20 cellular contexts compared by ENCODE assay signal in the genomic region with DNA sequence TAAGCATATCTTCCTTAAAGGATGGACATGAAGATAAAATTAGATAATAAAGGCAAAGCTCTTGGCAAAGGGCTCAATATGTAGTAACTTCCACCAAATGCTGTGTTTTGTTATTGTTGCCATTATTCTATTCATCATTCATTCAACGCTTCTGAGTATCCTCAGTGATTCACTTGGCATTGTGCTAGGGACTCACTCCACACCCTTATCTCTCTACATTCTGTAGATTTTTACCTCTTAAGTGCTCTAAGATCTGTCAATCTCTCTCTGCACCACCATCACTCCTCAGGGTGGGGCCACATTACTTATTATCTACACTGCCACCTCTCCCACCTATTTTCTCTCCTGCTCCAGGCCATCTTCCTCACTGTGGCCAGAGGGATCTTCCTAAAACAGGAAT. TPM values are rescaled to one million over a fixed set of nuclear protein-coding genes. Genes with fewer than 3 reads are reported as not detected.
A peak's percentile ranks its signal among the peaks of the same experiment; 100 is the strongest.
DNase-seq lines count a peak whose midpoint lies in the region; ATAC-seq, FAIRE-seq and TF ChIP-seq lines count a peak whose summit lies in the region.
"Had no signal": no experiment of that assay in that cellular context is flagged by ENCODE, and none has a peak within 500 bp of the region (broad histone marks: within the 10 kb centered on the region; RNA-seq: fewer than 3 reads in every experiment).

No MANE protein-coding gene starts in this region.

- H3K27me3 Mint-ChIP-seq in HFFc6 (ENCODE audit: insufficient read depth) (no peaks in the 10 kb centered on the region; the same call in none of the 2 replicates), Calu3 (ENCODE audit: unreplicated experiment) (peaks cover 41% of the 10 kb centered on the region)
- no peaks in the 10 kb centered on the region for H3K27me3 Mint-ChIP-seq in stimulated activated naive B cell treated with anti-CD40 and anti-IgM and Interleukin-4, amounts not matched to agents 10 μg/mL and 1 μg/mL and 100 μg/mL, for 72 hours

- no peak for TF ChIP-seq EP300 in H1 (IDR thresholded peaks at IDR 0.05; ENCODE audit: borderline replicate concordance in 1 of 2, low read depth in 2 of 2, low read length in 2 of 2)

- H2BK120ac ChIP-seq in H1 (replicated peaks; ENCODE audit: low read depth, low read length) = peak overlapping the region; percentile 16

- peaks cover 10% of the 10 kb centered on the region for H3K9me3 ChIP-seq in HUES48 (ENCODE audit: control insufficient read depth, insufficient read depth, low read length)
- peaks cover 0 to 8% of the 10 kb centered on the region in 2 experiments; a peak in 2 of 4 replicates for H3K9me3 ChIP-seq in H1 (ENCODE audit: insufficient read depth in 2 of 2, low read depth in 1 of 2, low read length in 1 of 2)
- H3K9me3 ChIP-seq in iPS-20b (ENCODE audit: insufficient read depth, low read depth, low read length) = peaks cover 9% of the 10 kb centered on the region; the same call in 1 of the 2 replicates
- H3K9me3 ChIP-seq: A549, BE2C had no signal

- no peak overlapping the region for H2AFZ ChIP-seq in H1 (ENCODE audit: low read length)

- DNase-seq in H1 (ENCODE audit: low read depth in 1 of 2, low spot score in 2 of 2) = no peak
- no peak for DNase-seq in NCI-H748 (lab: John Stamatoyannopoulos, UW; ENCODE audit: unreplicated experiment)
- DNase-seq in HFFc6 = no peak
- DNase-seq in stimulated activated naive B cell treated with anti-CD40 and anti-IgM and Interleukin-4, amounts not matched to agents 10 μg/mL and 1 μg/mL and 100 μg/mL, for 72 hours = no peak
- no peak for DNase-seq in Calu3
- DNase-seq: BE2C, DMS 273 treated with DMSO at 0.1 percent for 48 hours, DND-41, KG1, NCI-H1092, NCI-H1436, NCI-H187 treated with DMSO at 0.1 percent for 48 hours, NCI-H2107, NCI-H748 treated with DMSO at 0.1 percent for 48 hours had no signal

- 83% methylated on average over 1 of the region's 1 CpG; no CpG with 5 or more reads in 1 of the 2 experiments for WGBS in H1 (ENCODE audit: extremely low coverage in 1 of 2, insufficient coverage in 1 of 2, insufficient read length in 1 of 2, insufficient replicate concordance in 2 of 2, low coverage in 1 of 2, low lambda C conversion rate in 2 of 2, missing lambda C conversion rate in 1 of 2), 2 experiments

- H3K23me2 ChIP-seq in H1 (ENCODE audit: low read depth, low read length) = no peaks in the 10 kb centered on the region

- no peaks in the 10 kb centered on the region for H3K4me1 Mint-ChIP-seq in HFFc6 (ENCODE audit: low read depth)
- H3K4me1 Mint-ChIP-seq in stimulated activated naive B cell treated with anti-CD40 and anti-IgM and Interleukin-4, amounts not matched to agents 10 μg/mL and 1 μg/mL and 100 μg/mL, for 72 hours = no peaks in the 10 kb centered on the region
- H3K4me1 Mint-ChIP-seq in Calu3 (ENCODE audit: low read depth, unreplicated experiment) = no peaks in the 10 kb centered on the region

- H3K27ac Mint-ChIP-seq in HFFc6 = no peak overlapping the region
- no peak overlapping the region for H3K27ac Mint-ChIP-seq in stimulated activated naive B cell treated with anti-CD40 and anti-IgM and Interleukin-4, amounts not matched to agents 10 μg/mL and 1 μg/mL and 100 μg/mL, for 72 hours
- H3K27ac Mint-ChIP-seq in Calu3 (ENCODE audit: unreplicated experiment) = no peak overlapping the region

- H4K5ac ChIP-seq in H1 (ENCODE audit: insufficient read length, low read depth, low read length) = no peak overlapping the region

- peak overlapping the region; percentile 81 for H3K27ac ChIP-seq in HUES48 (ENCODE audit: low read depth, low read length)
- H3K27ac ChIP-seq in H1 (ENCODE audit: low read depth, low read length) = peak overlapping the region; percentile 55; the same call in 1 of the 2 replicates
- H3K27ac ChIP-seq in iPS-20b (ENCODE audit: low read length) = peak overlapping the region; percentile 5
- H3K27ac ChIP-seq: A549 had no signal

- H3K79me1 ChIP-seq in H1 (ENCODE audit: low read depth, low read length) = no peaks in the 10 kb centered on the region; the same call in 1 of the 2 replicates

- no peak overlapping the region for H4K8ac ChIP-seq in H1 (ENCODE audit: extremely low read depth, insufficient read depth, low read length)

- peak overlapping the region; percentile 15 for H3K4ac ChIP-seq in H1 (replicated peaks; ENCODE audit: insufficient read length, low read depth, low read length)

- H2BK20ac ChIP-seq in H1 (ENCODE audit: low read length) = peak overlapping the region; percentile 89; the same call in 1 of the 2 replicates

- TF ChIP-seq RAD21 in H1 (IDR thresholded peaks at IDR 0.05 in 1 of 2, conservative IDR thresholded peaks at IDR 0.05 in 1 of 2; ENCODE audit: low read depth in 2 of 2, low read length in 2 of 2) = no peak

- no peaks in the 10 kb centered on the region for H4K20me1 ChIP-seq in H1 (replicated peaks in 1 of 2; ENCODE audit: control insufficient read depth in 1 of 2, insufficient read depth in 2 of 2, low read length in 2 of 2)

- peak overlapping the region; percentile 100 for H2BK12ac ChIP-seq in H1 (ENCODE audit: low read depth, low read length)

- TF ChIP-seq CTCF in H1 (IDR thresholded peaks at IDR 0.05; ENCODE audit: control extremely low read depth in 1 of 3, insufficient read depth in 1 of 3, low read depth in 1 of 3, low read length in 3 of 3) (no peak), HFFc6 (IDR thresholded peaks at IDR 0.05) (no peak), Calu3 (IDR thresholded peaks at IDR 0.05; ENCODE audit: unreplicated experiment) (no peak)

- H3K56ac ChIP-seq in H1 (replicated peaks; ENCODE audit: insufficient read length, low read depth, low read length) = no peak overlapping the region

- H3K18ac ChIP-seq in H1 (ENCODE audit: extremely low read depth, low read length) = peak overlapping the region; percentile 68; the same call in 1 of the 2 replicates

- CTCF ChIA-PET in H1 (lab: Charles Lee; ENCODE audit: partially characterized antibody) (interaction anchor here (1.1 to 1.7 kb wide), 2 partner anchors 10 to 50 kb away, joined by 3 to 6 read pairs; no protein-coding TSS in a partner anchor), Calu3 (lab: Charles Lee) (no interaction called here)

- peaks cover 28% of the 10 kb centered on the region for H3K9me3 Mint-ChIP-seq in HFFc6
- H3K9me3 Mint-ChIP-seq in stimulated activated naive B cell treated with anti-CD40 and anti-IgM and Interleukin-4, amounts not matched to agents 10 μg/mL and 1 μg/mL and 100 μg/mL, for 72 hours = peaks cover 18 to 21% of the 10 kb centered on the region in 2 donors
- peaks cover 16% of the 10 kb centered on the region for H3K9me3 Mint-ChIP-seq in Calu3 (ENCODE audit: low read depth, unreplicated experiment)

- peak overlapping the region; percentile 45 for H4K91ac ChIP-seq in H1 (replicated peaks; ENCODE audit: insufficient read length, low read length)

- intact Hi-C loops in Calu3 (cut with micrococcal nuclease; ENCODE audit: unreplicated experiment) = no loop called here

- H3K23ac ChIP-seq in H1 (ENCODE audit: insufficient read length) = no peak overlapping the region

- POLR2A ChIA-PET in H1 (lab: Charles Lee; ENCODE audit: partially characterized antibody) = interaction anchor here (0.9 to 1.3 kb wide), 4 partner anchors 31 to 53 kb away, joined by 3 read pairs; a partner anchor contains a TSS

- H3K4me3 ChIP-seq in HUES48 (ENCODE audit: low read depth, low read length) (peak overlapping the region; percentile 0; the same call in 1 of the 2 replicates), H1 (ENCODE audit: extremely low read depth in 1 of 4, insufficient read depth in 2 of 4, low read depth in 3 of 4, low read length in 4 of 4) (peak overlapping the region in 1 of 4 experiments; percentile 9; a peak in 1 of 8 replicates), iPS-20b (ENCODE audit: low read length) (peak overlapping the region; percentile 4; the same call in 1 of the 2 replicates)
- H3K4me3 ChIP-seq: A549, GM12878 had no signal

- H3K36me3 Mint-ChIP-seq in HFFc6 (ENCODE audit: low read depth) (no peaks in the 10 kb centered on the region), Calu3 (ENCODE audit: insufficient read depth, unreplicated experiment) (no peaks in the 10 kb centered on the region)
- peaks cover 0 to 2% of the 10 kb centered on the region in 2 donors for H3K36me3 Mint-ChIP-seq in stimulated activated naive B cell treated with anti-CD40 and anti-IgM and Interleukin-4, amounts not matched to agents 10 μg/mL and 1 μg/mL and 100 μg/mL, for 72 hours

- H3K14ac ChIP-seq in H1 (ENCODE audit: insufficient read length) = no peak overlapping the region

- H2AK5ac ChIP-seq in H1 (ENCODE audit: low read depth, low read length) = peak overlapping the region; percentile 99

- peak overlapping the region; percentile 94 for H2BK5ac ChIP-seq in H1 (ENCODE audit: low read depth, low read length)

- H3K4me3 Mint-ChIP-seq in HFFc6 (no peak overlapping the region), Calu3 (ENCODE audit: low read depth, unreplicated experiment) (no peak overlapping the region)
- H3K4me3 Mint-ChIP-seq in stimulated activated naive B cell treated with anti-CD40 and anti-IgM and Interleukin-4, amounts not matched to agents 10 μg/mL and 1 μg/mL and 100 μg/mL, for 72 hours = no peak overlapping the region

- H3K4me2 ChIP-seq in H1 (ENCODE audit: insufficient read depth in 1 of 2, low read depth in 2 of 2, low read length in 2 of 2) = peak overlapping the region; percentile 53 to 65
- H3K4me2 ChIP-seq: A549 had no signal

- H3K79me2 ChIP-seq in H1 (ENCODE audit: control insufficient read depth in 1 of 2, insufficient read depth in 2 of 2, low read length in 2 of 2) = no peaks in the 10 kb centered on the region; a peak in 1 of 4 replicates

- BruUV-seq in Calu3 (replicated peaks; lab: Mats Ljungman, UMichigan) = no TSS peak

- H2BK15ac ChIP-seq in H1 (ENCODE audit: low read length) = peak overlapping the region; percentile 77; the same call in 1 of the 2 replicates

- H3K27me3 ChIP-seq in HUES48 (ENCODE audit: control insufficient read depth, insufficient read depth, low read length) (no peaks in the 10 kb centered on the region), H1 (replicated peaks in 1 of 4; ENCODE audit: control insufficient read depth in 3 of 4, extremely low read depth in 1 of 4, insufficient read depth in 3 of 4, low read length in 3 of 4) (no peaks in the 10 kb centered on the region), iPS-20b (ENCODE audit: insufficient read depth, low read length) (no peaks in the 10 kb centered on the region)
- H3K27me3 ChIP-seq: BE2C had no signal

- H3K4me1 ChIP-seq in HUES48 (ENCODE audit: control insufficient read depth, insufficient read depth, low read length) (peaks cover 17% of the 10 kb centered on the region), H1 (replicated peaks in 1 of 4; ENCODE audit: control insufficient read depth in 3 of 4, insufficient read depth in 4 of 4, low read length in 3 of 4) (peaks cover 3 to 13% (median 9%) of the 10 kb centered on the region in 4 experiments; a peak in 6 of 7 replicates), iPS-20b (ENCODE audit: insufficient read depth, low read length) (peaks cover 16% of the 10 kb centered on the region; the same call in 1 of the 2 replicates)
- H3K4me1 ChIP-seq: A549, BE2C had no signal

- no peak for TF ChIP-seq POLR2A in H1 (IDR thresholded peaks at IDR 0.05; ENCODE audit: control extremely low read depth in 1 of 2, low read depth in 2 of 2, low read length in 2 of 2)

- ATAC-seq in stimulated activated naive B cell treated with anti-CD40 and anti-IgM and Interleukin-4, amounts not matched to agents 10 μg/mL and 1 μg/mL and 100 μg/mL, for 72 hours (replicated peaks) = no peak
- ATAC-seq: A549, GM12878, HCT116, SK-N-SH treated with all-trans-retinoic acid at 6 μM for 48 hours had no signal

- H3K36me3 ChIP-seq in HUES48 (ENCODE audit: control insufficient read depth, insufficient read depth, low read length) (no peaks in the 10 kb centered on the region), H1 (ENCODE audit: control insufficient read depth in 2 of 4, insufficient read depth in 4 of 4, low read length in 3 of 4) (no peaks in the 10 kb centered on the region), iPS-20b (ENCODE audit: insufficient read depth, low read depth, low read length) (no peaks in the 10 kb centered on the region)
- H3K36me3 ChIP-seq: BE2C had no signal

- H3K9ac ChIP-seq in HUES48 (ENCODE audit: low read depth, low read length) (peak overlapping the region; percentile 60), H1 (replicated peaks in 1 of 4; ENCODE audit: extremely low read depth in 1 of 4, low read depth in 3 of 4, low read length in 3 of 4) (no peak overlapping the region; a peak in 1 of 7 replicates), iPS-20b (ENCODE audit: low read depth, low read length) (peak overlapping the region; percentile 0; the same call in 1 of the 2 replicates)

- FAIRE-seq in H1 (lab: Jason Lieb, UNC) = no peak
- FAIRE-seq: A549, GM12878 had no signal

RNA-seq across cellular contexts. Expression of a gene that starts 51.2 kb away (rescaled TPM):
- total RNA-seq in H1 (2021; fragmentation: NEBNext Ultra II Directional; extraction: Animal tissue kit (Norgen Biotek cat#: 25700)) = 16.3 and 19.1 TPM in 2 replicates
- polyA plus RNA-seq in H1 (2011; rRNA removed) = 7.3 and 14.1 TPM in 2 replicates
- 12.0 TPM for polyA plus RNA-seq in H1 (2011; cell fraction: cytosol; rRNA removed)
- 4.2 TPM for polyA plus RNA-seq in H1 (2011; cell fraction: nucleus; rRNA removed)
- polyA plus RNA-seq in H1 (2012, experiment 1 of 2) = 11.6 to 20.1 TPM (median 12.1 TPM) in 4 replicates
- 2.3 TPM for polyA plus RNA-seq in H1 (2012, experiment 2 of 2)
- 11.2 TPM for polyA plus RNA-seq in H1 (2013, experiment 1 of 2)
- polyA plus RNA-seq in H1 (2013, experiment 2 of 2) = 10.2 TPM
- polyA minus RNA-seq in H1 (2011; rRNA and poly(A)+ RNA removed) = 3.2 and 4.7 TPM in 2 replicates
- polyA minus RNA-seq in H1 (2011; cell fraction: cytosol; rRNA and poly(A)+ RNA removed) = 4.3 TPM
- polyA minus RNA-seq in H1 (2011; cell fraction: nucleus; rRNA and poly(A)+ RNA removed) = 11.8 TPM
- not detected for total RNA-seq in HFFc6 (2021; fragmentation: NEBNext Ultra II Directional; extraction: Animal tissue kit (Norgen Biotek cat#: 25700))
- 0.24 and 0.61 TPM in 2 replicates for total RNA-seq in Calu3 (2022)
- total RNA-seq: GM12878 had no signal
- polyA plus RNA-seq: GM12878 had no signal

Comparison
In these comparisons a context has a peak if more than half of its experiments do, and no peak if none do; other contexts are left out.
1. H3K27ac ChIP-seq: peak in every context shown above with its lines; median percentile 81 in HUES48; 55 in H1; 5 in iPS-20b.
2. H3K9ac ChIP-seq: peak in HUES48 (single experiment) and iPS-20b (single experiment); none in H1 (0 of 4).
3. RNA of a gene that starts 51.2 kb away (total RNA-seq): 16.3 to 19.1 TPM in H1; 0.24 to 0.61 TPM in Calu3 and not detected in HFFc6; every median in the first group is over 10 times any median in the second.